ENCODE assay signal across 8 cellular contexts in genomic region chr22:23856721-23857605, GRCh38. TPM values are rescaled to one million over a fixed set of nuclear protein-coding genes. Genes with fewer than 3 reads are reported as not detected.
DNase-seq lines count a peak whose midpoint lies in the region; ATAC-seq and TF ChIP-seq lines count a peak whose summit lies in the region.

No MANE protein-coding gene starts in this region.

- peaks cover 22% of the 10 kb centered on the region for H3K4me1 ChIP-seq in vagina

- peak overlapping the region; percentile 95 for H3K27ac ChIP-seq in vagina

- DNase-seq in DMS153 treated with DMSO at 0.1 percent for 48 hours (lab: John Stamatoyannopoulos, UW; ENCODE audit: unreplicated experiment), result peak; percentile 68
- no peak for DNase-seq in DMS153 (lab: John Stamatoyannopoulos, UW)
- DNase-seq in SW480 (ENCODE audit: low spot score), result peak; percentile 67
- DNase-seq in epithelial cell of esophagus (ENCODE audit: low read depth), result peak; percentile 47
- peak; percentile 32 for DNase-seq in mucosa of gallbladder (ENCODE audit: low spot score)
- no peak for DNase-seq in vagina (ENCODE audit: extremely low spot score in 2 of 2)

- no peak for TF ChIP-seq POLR2A in vagina (IDR thresholded peaks at IDR 0.05)

- intact Hi-C loops in vagina (cut with DNase I), result no loop called here

- peak; percentile 24 for TF ChIP-seq CTCF in epithelial cell of esophagus (IDR thresholded peaks at IDR 0.05; ENCODE audit: insufficient read depth, low read depth, low read length, missing control alignments)
- peak in 1 of 3 experiments; percentile 6 for TF ChIP-seq CTCF in vagina (IDR thresholded peaks at IDR 0.05)

- peak; percentile 49 for ATAC-seq in GM19463 (IDR thresholded peaks at IDR 0.05; ENCODE audit: unreplicated experiment)
- ATAC-seq in HG03571 (IDR thresholded peaks at IDR 0.05; ENCODE audit: unreplicated experiment), result peak; percentile 24

- no peaks in the 10 kb centered on the region for H3K36me3 ChIP-seq in vagina

- no peaks in the 10 kb centered on the region for H3K9me3 ChIP-seq in vagina

- H3K27me3 ChIP-seq in vagina, result no peaks in the 10 kb centered on the region

- peak overlapping the region; percentile 84 for H3K4me3 ChIP-seq in epithelial cell of esophagus (ENCODE audit: low read length)
- peak overlapping the region; percentile 73 to 77 for H3K4me3 ChIP-seq in vagina

RNA-seq across cellular contexts. Expression of gene SLC2A11, which starts 0.7 kb away (rescaled TPM):
- 24.0 TPM for total RNA-seq in mucosa of gallbladder
- 4.9 TPM for total RNA-seq in vagina

RNA-seq across cellular contexts. Expression of gene DERL3, which starts 18.2 kb away (rescaled TPM):
- total RNA-seq in mucosa of gallbladder (6.2 TPM), vagina (0.25 TPM)

RNA-seq across cellular contexts. Expression of gene MIF, which starts 37.2 kb away (rescaled TPM):
- total RNA-seq in mucosa of gallbladder, result 668 TPM
- 638 TPM for total RNA-seq in vagina

Comparison
In these comparisons a context has a peak if more than half of its experiments do, and no peak if none do; other contexts are left out.
1. DNase-seq: peak in DMS153 treated with DMSO at 0.1 percent for 48 hours (single experiment), SW480 (single experiment), epithelial cell of esophagus (single experiment) and mucosa of gallbladder (single experiment); none in DMS153 (single experiment) and vagina (0 of 2).